10 cellular contexts compared by ENCODE assay signal in the genomic region with DNA sequence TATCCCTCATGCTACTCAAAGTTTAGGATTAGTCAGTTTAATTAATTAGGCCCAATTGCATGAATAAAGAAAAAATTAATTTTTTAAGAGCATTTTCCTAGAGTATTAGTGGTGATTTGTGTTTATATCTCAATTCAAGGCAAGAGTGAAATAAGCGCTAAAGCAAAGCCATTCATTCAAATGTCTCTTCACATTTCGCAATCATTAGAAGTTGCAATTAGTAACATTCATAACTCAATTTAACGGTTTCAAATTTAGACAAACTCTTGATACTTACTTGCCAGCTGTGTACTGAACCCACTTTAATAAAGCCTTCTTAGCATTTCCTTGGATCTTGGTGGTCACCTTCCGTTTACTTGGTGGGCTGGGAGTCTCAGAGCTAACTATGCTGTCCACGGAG.
"Had no signal": no experiment of that assay in that cellular context is flagged by ENCODE, and none has a peak within 500 bp of the region (broad histone marks: within the 10 kb centered on the region; RNA-seq: fewer than 3 reads in every experiment).

No MANE protein-coding gene starts in this region.

- FAIRE-seq: H54 had no signal

- H3K27ac ChIP-seq: GM23248 had no signal

- H3K9me3 ChIP-seq: HAP-1 had no signal

- H2AFZ ChIP-seq: GM23248, GM23338 had no signal

- ATAC-seq: GM23338, HCT116 had no signal

- H3K9ac ChIP-seq: GM23248 had no signal

- H3K36me3 ChIP-seq: HAP-1 had no signal

- DNase-seq: GM23248, GOT3, H7, H9, HCEC 1CT, HFFc6 had no signal

- H3K4me2 ChIP-seq: GM23338 had no signal

- H3K4me3 ChIP-seq: GM23248, GM23338, HAP-1 had no signal

- H3K4me1 ChIP-seq: HAP-1 had no signal
